In genomic region chr2:8720741-8721140, GRCh38 we compare ENCODE assay signal across 14 cellular contexts. TPM values are rescaled to one million over a fixed set of nuclear protein-coding genes. Genes with fewer than 3 reads are reported as not detected.
DNase-seq lines count a peak whose midpoint lies in the region; ATAC-seq and TF ChIP-seq lines count a peak whose summit lies in the region.
"Had no signal": no experiment of that assay in that cellular context is flagged by ENCODE, and none has a peak within 500 bp of the region (broad histone marks: within the 10 kb centered on the region; RNA-seq: fewer than 3 reads in every experiment).

No MANE protein-coding gene starts in this region.

- H3K79me2 ChIP-seq in osteoblast (ENCODE audit: insufficient read depth, low read length) = no peaks in the 10 kb centered on the region

- H4K20me1 ChIP-seq in osteoblast (ENCODE audit: insufficient read depth, low read length) = no peaks in the 10 kb centered on the region
- H4K20me1 ChIP-seq: BLaER1 had no signal

- TF ChIP-seq CTCF in osteoblast (IDR thresholded peaks at IDR 0.05; ENCODE audit: extremely low read depth, low read depth, low read length) = no peak

- ATAC-seq in left ventricle myocardium superior (peak; percentile 73), Right ventricle myocardium inferior (no peak), HG02642 (IDR thresholded peaks at IDR 0.05; ENCODE audit: poor library complexity, unreplicated experiment) (no peak)

- H2AFZ ChIP-seq in osteoblast (ENCODE audit: low read length) = no peak overlapping the region

- no peaks in the 10 kb centered on the region for H3K27me3 ChIP-seq in osteoblast (ENCODE audit: insufficient read depth, low read length)
- H3K27me3 ChIP-seq: BLaER1 had no signal

- no peak overlapping the region for H3K4me2 ChIP-seq in osteoblast (ENCODE audit: insufficient read depth, low read length)
- H3K4me2 ChIP-seq: BLaER1 had no signal

- H3K4me1 ChIP-seq in osteoblast (ENCODE audit: insufficient read depth, low read length) = no peaks in the 10 kb centered on the region

- no peak overlapping the region for H3K27ac ChIP-seq in osteoblast (ENCODE audit: low read depth, low read length)
- H3K27ac ChIP-seq: 22Rv1, BLaER1 had no signal

- intact Hi-C loops in left ventricle myocardium superior (cut with micrococcal nuclease) = no loop called here
- intact Hi-C loops in Right ventricle myocardium inferior (cut with DNase I) = no loop called here

- DNase-seq in NCI-H82 (lab: John Stamatoyannopoulos, UW) = peak; percentile 68
- DNase-seq in NCI-H82 treated with DMSO at 0.1 percent for 48 hours (lab: John Stamatoyannopoulos, UW; ENCODE audit: unreplicated experiment) = no peak
- no peak for DNase-seq in left ventricle myocardium superior
- no peak for DNase-seq in Right ventricle myocardium inferior (ENCODE audit: missing footprints)
- peak; percentile 41 for DNase-seq in osteoblast (ENCODE audit: insufficient read length, low spot score, missing footprints)
- no peak for DNase-seq in D341Med (ENCODE audit: low spot score)
- DNase-seq: AML-193; CD4-positive, CD25-positive, alpha-beta regulatory T cell; DMS 273 treated with DMSO at 0.1 percent for 48 hours; GOT3; H9 had no signal

- H3K9me3 ChIP-seq in osteoblast (ENCODE audit: low read depth, low read length) = no peaks in the 10 kb centered on the region

- H3K4me3 ChIP-seq in osteoblast (ENCODE audit: insufficient read depth, low read length) = no peak overlapping the region
- H3K4me3 ChIP-seq: BLaER1 had no signal

- H3K36me3 ChIP-seq in osteoblast (ENCODE audit: insufficient read depth, low read length) = no peaks in the 10 kb centered on the region
- H3K36me3 ChIP-seq: BLaER1 had no signal

RNA-seq across cellular contexts. Expression of gene ID2, which starts 38.9 kb away (rescaled TPM):
- total RNA-seq in left ventricle myocardium superior = 30.0 TPM
- total RNA-seq in Right ventricle myocardium inferior = 31.3 TPM
- total RNA-seq in osteoblast = 139 and 168 TPM in 2 replicates

Comparison
In these comparisons a context has a peak if more than half of its experiments do, and no peak if none do; other contexts are left out.
1. DNase-seq: peak in NCI-H82 (single experiment) and osteoblast (single experiment); none in NCI-H82 treated with DMSO at 0.1 percent for 48 hours (single experiment), left ventricle myocardium superior (single experiment), Right ventricle myocardium inferior (single experiment) and D341Med (single experiment).